ENCODE assay signal across 21 cellular contexts in genomic region chr12:132653567-132654290, GRCh38. TPM values are rescaled to one million over a fixed set of nuclear protein-coding genes. Genes with fewer than 3 reads are reported as not detected.
DNase-seq lines count a peak whose midpoint lies in the region; ATAC-seq and TF ChIP-seq lines count a peak whose summit lies in the region.
"Had no signal": no experiment of that assay in that cellular context is flagged by ENCODE, and none has a peak within 500 bp of the region (broad histone marks: within the 10 kb centered on the region; RNA-seq: fewer than 3 reads in every experiment).

No MANE protein-coding gene starts in this region.

- H3K27ac ChIP-seq in suprapubic skin, result no peak overlapping the region
- H3K27ac ChIP-seq: A549 had no signal

- H3K4me1 ChIP-seq in suprapubic skin, result no peaks in the 10 kb centered on the region
- H3K4me1 ChIP-seq: A549 had no signal

- no peaks in the 10 kb centered on the region for H3K27me3 ChIP-seq in suprapubic skin

- no peak for DNase-seq in activated naive CD8-positive, alpha-beta T cell treated with anti-CD3 and anti-CD28 coated beads, Interleukin-2, amount 10 ng/mL, durations not matched to agents 7 days and 5 days
- DNase-seq in activated naive CD8-positive, alpha-beta T cell treated with anti-CD3 and anti-CD28 coated beads for 36 hours, result no peak
- peak; percentile 56 for DNase-seq in astrocyte of the hippocampus (ENCODE audit: low read depth, low spot score)
- DNase-seq in fibroblast of pulmonary artery (ENCODE audit: low read depth), result peak; percentile 5
- no peak for DNase-seq in NCI-H187 (lab: John Stamatoyannopoulos, UW)
- DNase-seq in SHP77 treated with DMSO at 0.1 percent for 48 hours (lab: John Stamatoyannopoulos, UW), result no peak
- no peak for DNase-seq in suprapubic skin (ENCODE audit: low spot score in 2 of 2)
- DNase-seq: AML-193; GF-D8; NCI-H1417; NCI-H1930; NCI-H2171; NCI-H446 treated with DMSO at 0.1 percent for 48 hours; NK-92 treated with Interleukin-12 subunit alpha and Interleukin-12 subunit beta, amount 100 ng/mL, for 24 hours; OCI-M1; RPMI8226 had no signal

- TF ChIP-seq POLR2A in suprapubic skin (IDR thresholded peaks at IDR 0.05), result no peak

- peak overlapping the region; percentile 68 for H3K27ac Mint-ChIP-seq in activated naive CD8-positive, alpha-beta T cell treated with anti-CD3 and anti-CD28 coated beads, Interleukin-2, amount 10 ng/mL, durations not matched to agents 7 days and 5 days
- no peak overlapping the region for H3K27ac Mint-ChIP-seq in activated naive CD8-positive, alpha-beta T cell treated with anti-CD3 and anti-CD28 coated beads for 36 hours
- H3K27ac Mint-ChIP-seq: CD14-positive monocyte, GM23338 had no signal

- H3K27me3 Mint-ChIP-seq in activated naive CD8-positive, alpha-beta T cell treated with anti-CD3 and anti-CD28 coated beads, Interleukin-2, amount 10 ng/mL, durations not matched to agents 7 days and 5 days, result no peaks in the 10 kb centered on the region
- no peaks in the 10 kb centered on the region for H3K27me3 Mint-ChIP-seq in activated naive CD8-positive, alpha-beta T cell treated with anti-CD3 and anti-CD28 coated beads for 36 hours

- no peaks in the 10 kb centered on the region for H3K9me3 ChIP-seq in suprapubic skin
- H3K9me3 ChIP-seq: A549 had no signal

- TF ChIP-seq CTCF in fibroblast of pulmonary artery (IDR thresholded peaks at IDR 0.05; ENCODE audit: low read length, missing control alignments) (no peak), suprapubic skin (IDR thresholded peaks at IDR 0.05) (no peak)

- no peak for ATAC-seq in activated naive CD8-positive, alpha-beta T cell treated with anti-CD3 and anti-CD28 coated beads, Interleukin-2, amount 10 ng/mL, durations not matched to agents 7 days and 5 days (ENCODE audit: low read depth)
- ATAC-seq: A549, GM23338, HCT116 had no signal

- H3K36me3 ChIP-seq in suprapubic skin, result peaks cover 82% of the 10 kb centered on the region

- no peak for TF ChIP-seq EP300 in suprapubic skin (IDR thresholded peaks at IDR 0.05)

- no peak overlapping the region for H3K4me3 Mint-ChIP-seq in activated naive CD8-positive, alpha-beta T cell treated with anti-CD3 and anti-CD28 coated beads, Interleukin-2, amount 10 ng/mL, durations not matched to agents 7 days and 5 days
- H3K4me3 Mint-ChIP-seq in activated naive CD8-positive, alpha-beta T cell treated with anti-CD3 and anti-CD28 coated beads for 36 hours, result no peak overlapping the region
- H3K4me3 Mint-ChIP-seq: CD14-positive monocyte, GM23338 had no signal

- H3K4me3 ChIP-seq in fibroblast of pulmonary artery (replicated peaks; ENCODE audit: low read depth, low read length), result no peak overlapping the region
- H3K4me3 ChIP-seq in suprapubic skin, result no peak overlapping the region
- H3K4me3 ChIP-seq: A549, GM23338 had no signal

- 82% methylated on average over 7 of the region's 7 CpGs for WGBS in suprapubic skin

- H3K9me3 Mint-ChIP-seq in activated naive CD8-positive, alpha-beta T cell treated with anti-CD3 and anti-CD28 coated beads, Interleukin-2, amount 10 ng/mL, durations not matched to agents 7 days and 5 days, result no peaks in the 10 kb centered on the region
- no peaks in the 10 kb centered on the region for H3K9me3 Mint-ChIP-seq in activated naive CD8-positive, alpha-beta T cell treated with anti-CD3 and anti-CD28 coated beads for 36 hours
- H3K9me3 Mint-ChIP-seq: CD14-positive monocyte, GM23338 had no signal

- POLR2A ChIA-PET in activated naive CD8-positive, alpha-beta T cell treated with anti-CD3 and anti-CD28 coated beads, Interleukin-2, amount 10 ng/mL, durations not matched to agents 7 days and 5 days (lab: Charles Lee), result no interaction called here

- peaks cover 30% of the 10 kb centered on the region for H3K36me3 Mint-ChIP-seq in activated naive CD8-positive, alpha-beta T cell treated with anti-CD3 and anti-CD28 coated beads, Interleukin-2, amount 10 ng/mL, durations not matched to agents 7 days and 5 days
- H3K36me3 Mint-ChIP-seq in activated naive CD8-positive, alpha-beta T cell treated with anti-CD3 and anti-CD28 coated beads for 36 hours, result peaks cover 29% of the 10 kb centered on the region

- peaks cover 5% of the 10 kb centered on the region for H3K4me1 Mint-ChIP-seq in activated naive CD8-positive, alpha-beta T cell treated with anti-CD3 and anti-CD28 coated beads, Interleukin-2, amount 10 ng/mL, durations not matched to agents 7 days and 5 days
- H3K4me1 Mint-ChIP-seq in activated naive CD8-positive, alpha-beta T cell treated with anti-CD3 and anti-CD28 coated beads for 36 hours, result no peaks in the 10 kb centered on the region
- H3K4me1 Mint-ChIP-seq: GM23338 had no signal

RNA-seq across cellular contexts. Expression of gene POLE, which starts 33.4 kb away (rescaled TPM):
- total RNA-seq in activated naive CD8-positive, alpha-beta T cell treated with anti-CD3 and anti-CD28 coated beads, Interleukin-2, amount 10 ng/mL, durations not matched to agents 7 days and 5 days, result 100 to 1,000 TPM; 168 TPM
- total RNA-seq in activated naive CD8-positive, alpha-beta T cell treated with anti-CD3 and anti-CD28 coated beads for 36 hours, result 100 to 1,000 TPM; 117 to 123 TPM
- 100 to 1,000 TPM in 1 of 4 donors, 10 to 100 TPM in 3; 34.1 to 130 (median 43.3) TPM for total RNA-seq in suprapubic skin

RNA-seq across cellular contexts. Expression of gene PXMP2, which starts 33.7 kb away (rescaled TPM):
- 10 to 100 TPM; 26.6 to 29.2 TPM for total RNA-seq in activated naive CD8-positive, alpha-beta T cell treated with anti-CD3 and anti-CD28 coated beads, Interleukin-2, amount 10 ng/mL, durations not matched to agents 7 days and 5 days
- 10 to 100 TPM; 18.3 to 19.0 TPM for total RNA-seq in activated naive CD8-positive, alpha-beta T cell treated with anti-CD3 and anti-CD28 coated beads for 36 hours
- total RNA-seq in suprapubic skin, result 10 to 100 TPM in 3 of 4 donors, 1 to 10 TPM in 1; 10.0 to 30.0 (median 22.4) TPM

RNA-seq across cellular contexts. Expression of gene P2RX2, which starts 35.2 kb away (rescaled TPM):
- total RNA-seq in activated naive CD8-positive, alpha-beta T cell treated with anti-CD3 and anti-CD28 coated beads, Interleukin-2, amount 10 ng/mL, durations not matched to agents 7 days and 5 days, result not detected
- not detected for total RNA-seq in activated naive CD8-positive, alpha-beta T cell treated with anti-CD3 and anti-CD28 coated beads for 36 hours
- not detected for total RNA-seq in suprapubic skin
- total RNA-seq: Daoy had no signal

RNA-seq across cellular contexts. Expression of gene LRCOL1, which starts 43.3 kb away (rescaled TPM):
- not detected for total RNA-seq in activated naive CD8-positive, alpha-beta T cell treated with anti-CD3 and anti-CD28 coated beads, Interleukin-2, amount 10 ng/mL, durations not matched to agents 7 days and 5 days
- total RNA-seq in activated naive CD8-positive, alpha-beta T cell treated with anti-CD3 and anti-CD28 coated beads for 36 hours, result not detected
- total RNA-seq in suprapubic skin, result not detected
- total RNA-seq: Daoy had no signal

RNA-seq across cellular contexts. Expression of gene PGAM5, which starts 56.9 kb away (rescaled TPM):
- total RNA-seq in activated naive CD8-positive, alpha-beta T cell treated with anti-CD3 and anti-CD28 coated beads, Interleukin-2, amount 10 ng/mL, durations not matched to agents 7 days and 5 days, result 10 to 100 TPM; 34.3 to 41.8 TPM
- 100 to 1,000 TPM; 102 to 105 TPM for total RNA-seq in activated naive CD8-positive, alpha-beta T cell treated with anti-CD3 and anti-CD28 coated beads for 36 hours
- 10 to 100 TPM; 31.4 to 43.1 (median 38.7) TPM for total RNA-seq in suprapubic skin

Comparison
In these comparisons a context has a peak if more than half of its experiments do, and no peak if none do; other contexts are left out.
1. DNase-seq: peak in astrocyte of the hippocampus (single experiment) and fibroblast of pulmonary artery (single experiment); none in activated naive CD8-positive, alpha-beta T cell treated with anti-CD3 and anti-CD28 coated beads, Interleukin-2, amount 10 ng/mL, durations not matched to agents 7 days and 5 days (single experiment), activated naive CD8-positive, alpha-beta T cell treated with anti-CD3 and anti-CD28 coated beads for 36 hours (single experiment), NCI-H187 (0 of 2), SHP77 treated with DMSO at 0.1 percent for 48 hours (single experiment) and suprapubic skin (0 of 2).